ENCODE assay signal across 1 cellular context in the genomic region with DNA sequence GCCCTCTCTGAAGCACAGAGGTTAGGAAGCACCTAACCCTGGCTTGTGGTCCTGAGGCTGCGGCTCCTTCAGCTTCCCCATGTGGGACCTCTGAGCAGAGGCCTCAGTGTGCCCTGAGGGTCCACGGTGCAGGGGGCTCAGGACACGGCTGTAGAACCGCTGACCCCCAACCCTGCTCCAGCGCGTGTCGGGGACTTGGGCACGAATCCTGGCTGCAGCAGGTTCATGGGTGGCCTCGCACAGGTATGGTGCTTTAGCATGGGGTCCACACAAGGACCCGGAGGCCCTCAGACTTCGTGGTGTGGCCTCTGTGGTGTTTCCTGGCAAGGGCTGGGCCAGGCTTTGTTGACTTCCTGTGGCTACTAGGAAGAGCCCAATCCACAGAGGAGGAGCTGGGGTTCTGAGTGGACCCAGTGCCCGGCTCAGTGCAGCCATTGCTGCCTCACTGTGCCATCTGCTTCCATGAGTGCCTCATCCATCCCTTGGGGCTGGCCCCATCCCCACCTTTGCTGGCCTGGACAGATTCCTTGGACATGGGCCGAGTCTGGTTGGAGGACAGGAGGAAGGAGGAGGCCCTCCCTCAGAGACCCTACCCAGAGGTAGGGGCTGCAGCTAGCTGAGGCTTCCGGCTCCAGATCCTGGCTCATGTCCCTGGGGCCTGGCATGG.
TF ChIP-seq lines count a peak whose summit lies in the region.

No MANE protein-coding gene starts in this region.

TF ChIP-seq in HepG2, 621 proteins besides CTCF, POLR2A, EP300 and RAD21:
- TF ChIP-seq ZNF343 (CRISPR knock-in tag; IDR thresholded peaks at IDR 0.05) (no peak), ZC3H13 (CRISPR knock-in tag; IDR thresholded peaks at IDR 0.05) (0 out of 2 replicates have a peak, but pooled peaks have one; percentile 13), UBTF (CRISPR knock-in tag; IDR thresholded peaks at IDR 0.05) (0 out of 2 replicates have a peak, but pooled peaks have one; percentile 20), ZNF256 (CRISPR knock-in tag; conservative IDR thresholded peaks at IDR 0.05) (no peak), ZNF687 (CRISPR knock-in tag; IDR thresholded peaks at IDR 0.05) (peak; percentile 33; the same call in 1 of the 2 replicates), POLR2G (IDR thresholded peaks at IDR 0.05; ENCODE audit: low read depth, low read length) (peak; percentile 69; the same call in 1 of the 2 replicates), KDM2A (CRISPR knock-in tag; IDR thresholded peaks at IDR 0.05; ENCODE audit: borderline replicate concordance, low read depth) (peak; percentile 13; the same call in 1 of the 2 replicates), AGO1 (IDR thresholded peaks at IDR 0.05; ENCODE audit: low read depth, low read length, poor library complexity, severe bottlenecking) (peak; percentile 90), PHF20 (CRISPR knock-in tag; IDR thresholded peaks at IDR 0.05) (no peak), RBM39 (IDR thresholded peaks at IDR 0.05; ENCODE audit: low read depth, low read length, poor library complexity, severe bottlenecking) (no peak), HNRNPH1 (optimal IDR thresholded peaks at IDR 0.05; ENCODE audit: low read depth, low read length) (peak; percentile 9), THAP8 (CRISPR knock-in tag; IDR thresholded peaks at IDR 0.05; ENCODE audit: borderline replicate concordance) (no peak)
